Comparison of ENCODE assay signal across 19 cellular contexts in the genomic region with DNA sequence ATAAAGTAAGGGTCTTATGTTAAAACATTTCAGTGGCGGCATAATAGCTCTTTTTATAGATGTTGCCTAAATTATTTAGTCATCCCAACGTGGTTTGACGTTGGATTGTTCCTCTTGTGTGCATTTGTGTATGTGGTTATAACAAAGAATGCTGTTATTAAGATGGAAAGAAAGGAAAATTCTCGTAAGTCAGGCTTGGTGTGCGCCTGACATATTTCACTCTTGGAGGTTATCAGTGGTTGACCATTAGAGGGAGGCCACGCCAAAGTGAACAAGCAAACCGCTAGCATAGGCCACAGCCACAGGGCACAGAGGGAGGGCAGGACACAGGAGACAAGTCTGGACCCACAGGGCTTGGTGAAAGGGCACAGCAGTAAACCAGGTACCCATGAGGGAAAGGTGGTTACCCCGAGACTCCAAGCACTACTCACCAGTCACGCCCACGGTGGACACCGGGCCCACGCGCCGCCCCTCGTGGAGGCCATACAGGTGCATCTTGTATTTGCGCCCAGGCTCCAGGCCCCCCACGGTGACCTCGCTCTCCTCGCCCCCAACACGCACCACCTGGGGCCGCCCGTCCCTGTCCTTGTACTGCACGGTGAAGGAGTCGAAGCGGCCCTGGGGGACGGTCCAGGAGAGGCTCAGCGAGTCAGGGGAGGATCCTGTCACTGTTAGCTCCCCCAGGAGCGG. TPM values are rescaled to one million over a fixed set of nuclear protein-coding genes. Genes with fewer than 3 reads are reported as not detected.
DNase-seq lines count a peak whose midpoint lies in the region; ATAC-seq and TF ChIP-seq lines count a peak whose summit lies in the region.
"Had no signal": no experiment of that assay in that cellular context is flagged by ENCODE, and none has a peak within 500 bp of the region (broad histone marks: within the 10 kb centered on the region; RNA-seq: fewer than 3 reads in every experiment).

No MANE protein-coding gene starts in this region.

- DNase-seq in AG10803 (ENCODE audit: low read depth): no peak
- DNase-seq in Caco-2: peak in 1 of 2 experiments; percentile 38
- DNase-seq in SK-MEL-5 (ENCODE audit: low read depth, low spot score): peak; percentile 90
- DNase-seq in fibroblast of peridontal ligament (ENCODE audit: extremely low read depth): peak; percentile 22
- no peak for DNase-seq in GOT3 (lab: John Stamatoyannopoulos, UW)
- DNase-seq: CD8-positive, alpha-beta T cell; DMS79 treated with DMSO at 0.1 percent for 48 hours; GDM1; NCI-H1417 treated with DMSO at 0.1 percent for 48 hours; NCI-H2029; NCI-H2171; NCI-H446; NCI-H82; SW 1271 had no signal

- no peaks in the 10 kb centered on the region for H3K4me1 ChIP-seq in Caco-2

- H3K4me1 Mint-ChIP-seq in Caco-2 (ENCODE audit: low read depth, unreplicated experiment): no peaks in the 10 kb centered on the region
- H3K4me1 Mint-ChIP-seq: IgD-negative memory B cell had no signal

- TF ChIP-seq CTCF in AG10803 (conservative IDR thresholded peaks at IDR 0.05; ENCODE audit: low read length) (peak; percentile 16; the same call in 1 of the 2 replicates), Caco-2 (IDR thresholded peaks at IDR 0.05; ENCODE audit: insufficient read depth in 1 of 2, low read depth in 1 of 2, low read length in 1 of 2, severe bottlenecking in 1 of 2, unreplicated experiment in 1 of 2) (peak in 1 of 2 experiments; percentile 44)

- H3K9me3 Mint-ChIP-seq in Caco-2 (ENCODE audit: unreplicated experiment): no peaks in the 10 kb centered on the region
- H3K9me3 Mint-ChIP-seq: CD8-positive, alpha-beta T cell; IgD-negative memory B cell had no signal

- in situ Hi-C loops in SK-MEL-5 (cut with HindIII; ENCODE audit: low pct_unique_long_range_greater_than_20kb, low sequenced_read_pairs): no loop called here

- no peak overlapping the region for H3K27ac Mint-ChIP-seq in Caco-2 (ENCODE audit: unreplicated experiment)
- H3K27ac Mint-ChIP-seq: CD8-positive, alpha-beta T cell; IgD-negative memory B cell had no signal

- H3K27me3 Mint-ChIP-seq in Caco-2 (ENCODE audit: insufficient read depth, unreplicated experiment): peaks cover 10% of the 10 kb centered on the region

- BruUV-seq in Caco-2 (replicated peaks; lab: Mats Ljungman, UMichigan): no TSS peak

- intact Hi-C loops in Caco-2 (cut with micrococcal nuclease; ENCODE audit: unreplicated experiment): loop anchor here (1.0 kb wide), 2 partner anchors 55 to 93 kb away; partner anchors contain the start of gene PPT2

- CTCF ChIA-PET in Caco-2 (lab: Charles Lee): no interaction called here

- ATAC-seq in GM19328 (IDR thresholded peaks at IDR 0.05; ENCODE audit: unreplicated experiment) (no peak), HG03432 (IDR thresholded peaks at IDR 0.05; ENCODE audit: unreplicated experiment) (no peak)
- ATAC-seq: CD8-positive, alpha-beta T cell had no signal

- H3K4me3 ChIP-seq in AG10803 (ENCODE audit: low read length) (no peak overlapping the region), Caco-2 (ENCODE audit: low read depth, low read length) (no peak overlapping the region)

- no peaks in the 10 kb centered on the region for H3K36me3 ChIP-seq in Caco-2 (ENCODE audit: control insufficient read depth, insufficient read depth, low read length)

- H3K36me3 Mint-ChIP-seq in Caco-2 (ENCODE audit: insufficient read depth, unreplicated experiment): no peaks in the 10 kb centered on the region
- H3K36me3 Mint-ChIP-seq: CD8-positive, alpha-beta T cell had no signal

- no peaks in the 10 kb centered on the region for H3K9me3 ChIP-seq in Caco-2

- no peaks in the 10 kb centered on the region for H3K27me3 ChIP-seq in Caco-2 (replicated peaks; ENCODE audit: control insufficient read depth, insufficient read depth, low read length)

- peak overlapping the region; percentile 51 for H3K4me3 Mint-ChIP-seq in Caco-2 (ENCODE audit: unreplicated experiment)
- H3K4me3 Mint-ChIP-seq: CD8-positive, alpha-beta T cell; IgD-negative memory B cell had no signal

- POLR2A ChIA-PET in Caco-2 (lab: Charles Lee): no interaction called here

RNA-seq across cellular contexts. Expression of gene CYP21A2, which starts 22.9 kb away (rescaled TPM):
- total RNA-seq in Caco-2 (2022): not detected in 2 replicates
- total RNA-seq in SK-MEL-5 (2014; rRNA removed; shearing (Covaris generic)): not detected in 2 replicates
- not detected in 2 replicates for polyA plus RNA-seq in SK-MEL-5 (2015; cell fraction: cytosol; rRNA removed)
- polyA plus RNA-seq in SK-MEL-5 (2015; cell fraction: nucleus; rRNA removed): not detected in 2 replicates
- total RNA-seq: HT1080, LHCN-M2 had no signal
- polyA plus RNA-seq: IgD-negative memory B cell had no signal

RNA-seq across cellular contexts. Expression of gene C4B, which starts 46.5 kb away (rescaled TPM):
- 1.1 and 1.4 TPM in 2 replicates for total RNA-seq in Caco-2 (2022)
- 0.45 and 2.2 TPM in 2 replicates for total RNA-seq in SK-MEL-5 (2014; rRNA removed; shearing (Covaris generic))
- polyA plus RNA-seq in SK-MEL-5 (2015; cell fraction: cytosol; rRNA removed): 0.46 and 2.1 TPM in 2 replicates
- polyA plus RNA-seq in SK-MEL-5 (2015; cell fraction: nucleus; rRNA removed): 1.4 and 6.6 TPM in 2 replicates
- polyA plus RNA-seq: IgD-negative memory B cell had no signal

RNA-seq across cellular contexts. Expression of gene TNXB, which starts 48.0 kb away (rescaled TPM):
- 2.7 and 3.9 TPM in 2 replicates for total RNA-seq in Caco-2 (2022)
- total RNA-seq in SK-MEL-5 (2014; rRNA removed; shearing (Covaris generic)): 0.37 TPM in 1 of 2 replicates, not detected in the other
- polyA plus RNA-seq in SK-MEL-5 (2015; cell fraction: cytosol; rRNA removed): 0.08 TPM in 1 of 2 replicates, not detected in the other
- 8.4 TPM in 1 of 2 replicates, not detected in the other for polyA plus RNA-seq in SK-MEL-5 (2015; cell fraction: nucleus; rRNA removed)

Comparison
In these comparisons a context has a peak if more than half of its experiments do, and no peak if none do; other contexts are left out.
1. DNase-seq: peak in SK-MEL-5 (single experiment) and fibroblast of peridontal ligament (single experiment); none in AG10803 (single experiment) and GOT3 (single experiment).